In genomic region chr12:101498252-101498651, GRCh38 we compare ENCODE assay signal across 32 cellular contexts. TPM values are rescaled to one million over a fixed set of nuclear protein-coding genes. Genes with fewer than 3 reads are reported as not detected.
DNase-seq lines count a peak whose midpoint lies in the region; ATAC-seq and FAIRE-seq lines count a peak whose summit lies in the region.
"Had no signal": no experiment of that assay in that cellular context is flagged by ENCODE, and none has a peak within 500 bp of the region (broad histone marks: within the 10 kb centered on the region; RNA-seq: fewer than 3 reads in every experiment).

No MANE protein-coding gene starts in this region.

- H3K36me3 Mint-ChIP-seq in T-helper 17 cell (ENCODE audit: low read depth): no peaks in the 10 kb centered on the region
- H3K36me3 Mint-ChIP-seq: CD4-positive, alpha-beta memory T cell had no signal

- no peak for FAIRE-seq in RCC 7860 (lab: Jason Lieb, UNC)
- FAIRE-seq: A549, GM18507, H54, K562 had no signal

- no peak overlapping the region for H3K4me3 ChIP-seq in MG63
- H3K4me3 ChIP-seq: A549, K562, SJSA1 had no signal

- H3K27me3 ChIP-seq in MG63: no peaks in the 10 kb centered on the region
- H3K27me3 ChIP-seq: SJSA1 had no signal

- no peak overlapping the region for H3K27ac Mint-ChIP-seq in T-helper 17 cell

- no peaks in the 10 kb centered on the region for H3K36me3 ChIP-seq in MG63
- H3K36me3 ChIP-seq: SJSA1 had no signal

- ATAC-seq in GM18520 (IDR thresholded peaks at IDR 0.05; ENCODE audit: unreplicated experiment) (peak; percentile 62), T-helper 17 cell (no peak)
- ATAC-seq: A549, K562, PC-3, Right ventricle myocardium inferior had no signal

- H3K4me3 Mint-ChIP-seq in T-helper 17 cell: peak overlapping the region; percentile 9
- H3K4me3 Mint-ChIP-seq: CD4-positive, alpha-beta memory T cell had no signal

- H3K27me3 Mint-ChIP-seq in T-helper 17 cell: peaks cover 15% of the 10 kb centered on the region

- DNase-seq in T-helper 17 cell (no peak), iris pigment epithelial cell (ENCODE audit: low read depth) (peak; percentile 4), superior temporal gyrus (ENCODE audit: extremely low spot score) (peak; percentile 55), MG63 (no peak), RCC 7860 (ENCODE audit: low spot score) (no peak), germinal center (ENCODE audit: low spot score) (no peak)
- DNase-seq: AML-193; C1 segment of cervical spinal cord; CD4-positive, alpha-beta memory T cell; COR-L47; DMS53; Kasumi-1; NCI-H1105 treated with DMSO at 0.1 percent for 48 hours; NCI-H146; NCI-H1930; NCI-H2107; NCI-H446; NCI-H524 treated with DMSO at 0.1 percent for 48 hours; NCI-H774; PC-3 had no signal

- H3K9me3 ChIP-seq in T-helper 17 cell (ENCODE audit: control insufficient read depth, low read length, poor library complexity, severe bottlenecking) (no peaks in the 10 kb centered on the region), MG63 (no peaks in the 10 kb centered on the region)
- H3K9me3 ChIP-seq: A549, SJSA1 had no signal

- H3K4me1 Mint-ChIP-seq in T-helper 17 cell: no peaks in the 10 kb centered on the region
- H3K4me1 Mint-ChIP-seq: CD4-positive, alpha-beta memory T cell had no signal

RNA-seq across cellular contexts. Expression of gene SPIC, which starts 23.1 kb away (rescaled TPM):
- not detected for total RNA-seq in T-helper 17 cell
- total RNA-seq in MG63 (2014; rRNA removed; shearing (Covaris generic); ENCODE audit: low replicate concordance): not detected in 2 replicates
- total RNA-seq: CD4-positive, alpha-beta memory T cell; Daoy; G401; HT1080; K562; M059J; PC-3; Right ventricle myocardium inferior; RPMI7951; SJSA1 had no signal

Comparison
In these comparisons a context has a peak if more than half of its experiments do, and no peak if none do; other contexts are left out.
1. DNase-seq: peak in iris pigment epithelial cell (single experiment) and superior temporal gyrus (single experiment); none in T-helper 17 cell (0 of 3), MG63 (single experiment), RCC 7860 (single experiment) and germinal center (single experiment).